8 cellular contexts compared by ENCODE assay signal in genomic region chr7:75878312-75878768, GRCh38. TPM values are rescaled to one million over a fixed set of nuclear protein-coding genes. Genes with fewer than 3 reads are reported as not detected.
A peak's percentile ranks its signal among the peaks of the same experiment; 100 is the strongest.
DNase-seq lines count a peak whose midpoint lies in the region; ATAC-seq and TF ChIP-seq lines count a peak whose summit lies in the region.

No MANE protein-coding gene starts in this region.

- H3F3A ChIP-seq in neural progenitor cell (ENCODE audit: low read depth) = peaks cover 19% of the 10 kb centered on the region

- H3K36me3 Mint-ChIP-seq in CD4-positive, alpha-beta memory T cell = peaks cover 10 to 38% of the 10 kb centered on the region in 2 donors
- peaks cover 25% of the 10 kb centered on the region for H3K36me3 Mint-ChIP-seq in neural progenitor cell

- peaks cover 18% of the 10 kb centered on the region for H3K36me3 ChIP-seq in CD4-positive, alpha-beta memory T cell (ENCODE audit: insufficient read depth, low read length)
- peaks cover 19% of the 10 kb centered on the region for H3K36me3 ChIP-seq in Karpas-422 (ENCODE audit: insufficient read depth, low read length)
- peaks cover 15 to 18% of the 10 kb centered on the region in 2 donors for H3K36me3 ChIP-seq in duodenal mucosa (ENCODE audit: control insufficient read depth in 1 of 2, insufficient read depth in 2 of 2, low read length in 2 of 2)
- no peaks in the 10 kb centered on the region for H3K36me3 ChIP-seq in neural progenitor cell

- peaks cover 25% of the 10 kb centered on the region for H3K4me1 ChIP-seq in CD4-positive, alpha-beta memory T cell (ENCODE audit: insufficient read depth, low read length)
- peaks cover 16% of the 10 kb centered on the region for H3K4me1 ChIP-seq in Karpas-422 (ENCODE audit: low read length)
- peaks cover 21 to 25% of the 10 kb centered on the region in 2 donors for H3K4me1 ChIP-seq in duodenal mucosa (ENCODE audit: control insufficient read depth in 1 of 2, insufficient read depth in 2 of 2, low read length in 2 of 2)
- peaks cover 18% of the 10 kb centered on the region for H3K4me1 ChIP-seq in neural progenitor cell

- DNase-seq in CD4-positive, alpha-beta memory T cell = no peak
- no peak for DNase-seq in Karpas-422
- DNase-seq in neural progenitor cell (ENCODE audit: low spot score) = no peak
- no peak for DNase-seq in NK-92 (lab: John Stamatoyannopoulos, UW; ENCODE audit: unreplicated experiment)
- no peak for DNase-seq in KBM-7
- DNase-seq in activated gamma-delta T cell (lab: John Stamatoyannopoulos, UW) = no peak

- H3K27me3 Mint-ChIP-seq in CD4-positive, alpha-beta memory T cell = no peaks in the 10 kb centered on the region
- peaks cover 5% of the 10 kb centered on the region for H3K27me3 Mint-ChIP-seq in neural progenitor cell (ENCODE audit: insufficient read depth, low read depth)

- POLR2A ChIA-PET in CD4-positive, alpha-beta memory T cell (lab: Charles Lee; ENCODE audit: partially characterized antibody) = interaction anchor here (0.6 to 3.3 kb wide), 9 partner anchors 9 to 474 kb away, joined by 3 to 62 read pairs (median 5); partner anchors contain the start of genes MDH2, POR, STYXL1 and TMEM120A

- H2AFZ ChIP-seq in Karpas-422 (ENCODE audit: low read length) = peak overlapping the region; percentile 82
- H2AFZ ChIP-seq in neural progenitor cell (replicated peaks) = no peak overlapping the region

- H3K27ac Mint-ChIP-seq in CD4-positive, alpha-beta memory T cell = peak overlapping the region; percentile 93 to 100 (median 97)
- peak overlapping the region; percentile 94 for H3K27ac Mint-ChIP-seq in neural progenitor cell

- H3K79me2 ChIP-seq in Karpas-422 (ENCODE audit: low read length) (peaks cover 28% of the 10 kb centered on the region), neural progenitor cell (ENCODE audit: low read depth) (peaks cover 41% of the 10 kb centered on the region)

- no peaks in the 10 kb centered on the region for H3K9me3 ChIP-seq in CD4-positive, alpha-beta memory T cell (ENCODE audit: control insufficient read depth in 1 of 2, low read length in 2 of 2)
- H3K9me3 ChIP-seq in Karpas-422 (ENCODE audit: low read length) = no peaks in the 10 kb centered on the region
- no peaks in the 10 kb centered on the region for H3K9me3 ChIP-seq in duodenal mucosa (ENCODE audit: control insufficient read depth in 1 of 2, low read length in 2 of 2)
- no peaks in the 10 kb centered on the region for H3K9me3 ChIP-seq in neural progenitor cell (ENCODE audit: low read depth)

- peak overlapping the region; percentile 91 for H3K27ac ChIP-seq in CD4-positive, alpha-beta memory T cell (ENCODE audit: low read depth, low read length)
- no peak overlapping the region for H3K27ac ChIP-seq in Karpas-422 (ENCODE audit: low read length)
- H3K27ac ChIP-seq in duodenal mucosa (ENCODE audit: low read depth, low read length) = peak overlapping the region; percentile 71
- no peak overlapping the region for H3K27ac ChIP-seq in neural progenitor cell

- no peak for TF ChIP-seq CTCF in neural progenitor cell (IDR thresholded peaks at IDR 0.05)

- peak; percentile 32 for ATAC-seq in GM21576 (IDR thresholded peaks at IDR 0.05; ENCODE audit: unreplicated experiment)

- peak overlapping the region; percentile 68 for H3K9ac ChIP-seq in Karpas-422 (ENCODE audit: low read length)
- H3K9ac ChIP-seq in duodenal mucosa (ENCODE audit: low read depth in 1 of 2, low read length in 2 of 2) = peak overlapping the region; percentile 60 to 96
- H3K9ac ChIP-seq in neural progenitor cell = no peak overlapping the region

- H4K20me1 ChIP-seq in Karpas-422 (ENCODE audit: insufficient read depth, low read depth, low read length) = peaks cover 4% of the 10 kb centered on the region; the same call in 1 of the 2 replicates
- H4K20me1 ChIP-seq in neural progenitor cell (ENCODE audit: low read depth) = peaks cover 35% of the 10 kb centered on the region

- in situ Hi-C loops in KBM-7 (cut with MboI; ENCODE audit: low pct_unique_long_range_greater_than_20kb, low sequenced_read_pairs) = no loop called here

- peak overlapping the region; percentile 83 for H3K4me2 ChIP-seq in Karpas-422 (ENCODE audit: low read depth, low read length, poor library complexity, severe bottlenecking)
- peak overlapping the region; percentile 60 for H3K4me2 ChIP-seq in neural progenitor cell

- peaks cover 23 to 39% (median 32%) of the 10 kb centered on the region in 4 donors for H3K4me1 Mint-ChIP-seq in CD4-positive, alpha-beta memory T cell
- H3K4me1 Mint-ChIP-seq in neural progenitor cell = peaks cover 42% of the 10 kb centered on the region

- peak overlapping the region; percentile 30 to 89 for H3K4me3 ChIP-seq in CD4-positive, alpha-beta memory T cell (ENCODE audit: low read length in 2 of 2)
- H3K4me3 ChIP-seq in Karpas-422 (ENCODE audit: low read length) (peak overlapping the region; percentile 82), duodenal mucosa (ENCODE audit: low read depth in 1 of 2, low read length in 2 of 2) (peak overlapping the region; percentile 76 to 83), neural progenitor cell (peak overlapping the region; percentile 13)

- peak overlapping the region; percentile 91 to 99 (median 98) for H3K4me3 Mint-ChIP-seq in CD4-positive, alpha-beta memory T cell
- peak overlapping the region; percentile 96 for H3K4me3 Mint-ChIP-seq in neural progenitor cell

- intact Hi-C loops in CD4-positive, alpha-beta memory T cell (cut with micrococcal nuclease) = loop anchor here (1.0 kb wide), 3 partner anchors 36 to 481 kb away; partner anchors contain the start of gene TMEM120A

- no peaks in the 10 kb centered on the region for H3K27me3 ChIP-seq in CD4-positive, alpha-beta memory T cell (ENCODE audit: insufficient read depth, low read length)
- H3K27me3 ChIP-seq in Karpas-422 (ENCODE audit: low read length) (no peaks in the 10 kb centered on the region), duodenal mucosa (ENCODE audit: control insufficient read depth in 1 of 2, insufficient read depth in 2 of 2, low read length in 2 of 2) (no peaks in the 10 kb centered on the region), neural progenitor cell (no peaks in the 10 kb centered on the region)

- H3K9me2 ChIP-seq in Karpas-422 (replicated peaks; ENCODE audit: insufficient read depth, low read length) = no peaks in the 10 kb centered on the region

- CTCF ChIA-PET in CD4-positive, alpha-beta memory T cell (lab: Charles Lee; ENCODE audit: partially characterized antibody) = interaction anchor here (1.0 to 1.4 kb wide), 3 partner anchors 9 to 142 kb away, joined by 3 to 6 read pairs (median 4); no protein-coding TSS in a partner anchor

- H3K9me3 Mint-ChIP-seq in CD4-positive, alpha-beta memory T cell = no peaks in the 10 kb centered on the region
- no peaks in the 10 kb centered on the region for H3K9me3 Mint-ChIP-seq in neural progenitor cell

RNA-seq across cellular contexts. Expression of gene RHBDD2, which starts 0.5 kb away (rescaled TPM):
- total RNA-seq in CD4-positive, alpha-beta memory T cell = 10 to 100 TPM; 47.1 to 53.2 TPM
- polyA plus RNA-seq in CD4-positive, alpha-beta memory T cell = 100 to 1,000 TPM; 108 to 119 TPM
- 35.2 and 35.5 TPM in 2 replicates for total RNA-seq in Karpas-422 (2014; rRNA removed; shearing (Covaris generic); ENCODE audit: low replicate concordance)
- total RNA-seq in neural progenitor cell (ENCODE audit: low replicate concordance) = 15.4 and 52.7 TPM in 2 replicates

RNA-seq across cellular contexts. Expression of gene POR, which starts 36.6 kb away (rescaled TPM):
- total RNA-seq in CD4-positive, alpha-beta memory T cell = 10 to 100 TPM; 60.2 to 71.1 TPM
- 10 to 100 TPM; 45.6 to 47.7 TPM for polyA plus RNA-seq in CD4-positive, alpha-beta memory T cell
- total RNA-seq in Karpas-422 (2014; rRNA removed; shearing (Covaris generic); ENCODE audit: low replicate concordance) = 19.8 and 38.9 TPM in 2 replicates
- total RNA-seq in neural progenitor cell (ENCODE audit: low replicate concordance) = 38.6 and 61.0 TPM in 2 replicates

Comparison
In these comparisons a context has a peak if more than half of its experiments do, and no peak if none do; other contexts are left out.
1. H3K27ac ChIP-seq: peak in CD4-positive, alpha-beta memory T cell (single experiment) and duodenal mucosa (single experiment); none in Karpas-422 (single experiment) and neural progenitor cell (single experiment).
2. H3K4me3 ChIP-seq: peak in every context shown above with its lines; median percentile 82 in Karpas-422; 80 in duodenal mucosa; 60 in CD4-positive, alpha-beta memory T cell; 13 in neural progenitor cell.